In the genomic region with DNA sequence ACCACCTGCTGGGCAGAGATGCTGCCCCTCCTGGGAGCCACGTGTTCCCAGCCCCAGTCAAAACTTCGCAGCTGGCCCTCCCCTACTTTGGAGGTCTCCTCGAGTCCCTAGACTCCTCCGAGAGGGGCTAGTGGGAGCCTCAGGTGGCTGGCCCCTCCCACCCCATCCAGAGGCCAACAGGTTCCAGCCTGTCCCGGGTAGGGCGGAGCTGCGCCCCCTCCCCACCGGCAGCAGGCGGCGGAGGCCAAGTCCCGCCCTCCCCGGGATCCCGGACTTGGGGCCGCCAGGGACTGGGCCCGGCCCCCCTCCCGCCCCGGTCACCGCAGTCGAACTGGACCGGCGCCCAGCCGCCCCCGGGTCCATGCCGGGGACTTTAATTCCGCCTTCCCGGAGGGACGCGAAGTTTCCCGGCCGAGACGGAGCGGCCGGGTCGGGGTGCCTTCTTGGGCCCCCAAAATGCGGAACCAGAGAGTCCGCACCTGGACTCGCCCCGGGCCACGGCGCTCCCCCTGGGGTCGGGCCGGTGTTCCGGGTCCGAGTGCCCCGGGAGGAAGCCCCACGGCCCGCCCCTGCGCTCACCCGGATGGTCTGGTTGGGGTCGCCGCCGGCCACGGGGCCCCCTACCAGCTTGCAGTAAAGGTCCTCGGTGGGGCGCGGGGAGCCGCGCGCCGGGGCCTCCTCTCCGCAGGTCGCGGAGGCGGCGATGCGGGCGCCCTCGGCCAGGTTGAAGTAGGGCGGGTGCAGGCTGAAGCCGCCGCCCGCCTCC, we compare ENCODE assay signal across 1 cellular context.
TF ChIP-seq lines count a peak whose summit lies in the region.

No MANE protein-coding gene starts in this region.

TF ChIP-seq in HepG2, 621 proteins besides CTCF, POLR2A, EP300 and RAD21 (continued from another document and continues in another):
- TF ChIP-seq, protein P1, sequence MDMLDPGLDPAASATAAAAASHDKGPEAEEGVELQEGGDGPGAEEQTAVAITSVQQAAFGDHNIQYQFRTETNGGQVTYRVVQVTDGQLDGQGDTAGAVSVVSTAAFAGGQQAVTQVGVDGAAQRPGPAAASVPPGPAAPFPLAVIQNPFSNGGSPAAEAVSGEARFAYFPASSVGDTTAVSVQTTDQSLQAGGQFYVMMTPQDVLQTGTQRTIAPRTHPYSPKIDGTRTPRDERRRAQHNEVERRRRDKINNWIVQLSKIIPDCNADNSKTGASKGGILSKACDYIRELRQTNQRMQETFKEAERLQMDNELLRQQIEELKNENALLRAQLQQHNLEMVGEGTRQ (IDR thresholded peaks at IDR 0.05; ENCODE audit: low read depth, low read length) = no peak
- TF ChIP-seq, protein P1 (CRISPR knock-in tag; IDR thresholded peaks at IDR 0.05; ENCODE audit: borderline replicate concordance) = no peak
- TF ChIP-seq ZBTB21 (CRISPR knock-in tag; IDR thresholded peaks at IDR 0.05) = no peak
- no peak for TF ChIP-seq PREB (CRISPR knock-in tag; IDR thresholded peaks at IDR 0.05)
- 0 out of 2 replicates have a peak, but pooled peaks have one; percentile 49 for TF ChIP-seq SALL1 (CRISPR knock-in tag; IDR thresholded peaks at IDR 0.05)
- no peak for TF ChIP-seq IRF9 (CRISPR knock-in tag; IDR thresholded peaks at IDR 0.05; ENCODE audit: borderline replicate concordance)
- 0 out of 2 replicates have a peak, but pooled peaks have one; percentile 43 for TF ChIP-seq ZNF20 (CRISPR knock-in tag; IDR thresholded peaks at IDR 0.05)
- TF ChIP-seq ZNF768 (CRISPR knock-in tag; IDR thresholded peaks at IDR 0.05) = no peak
- no peak for TF ChIP-seq MEF2D (CRISPR knock-in tag; IDR thresholded peaks at IDR 0.05)
- TF ChIP-seq UBTF (CRISPR knock-in tag; IDR thresholded peaks at IDR 0.05) = peak; percentile 43; the same call in 1 of the 2 replicates
- peak; percentile 23; the same call in 1 of the 2 replicates for TF ChIP-seq BRD4 (CRISPR knock-in tag; IDR thresholded peaks at IDR 0.05)
- TF ChIP-seq, protein P2, sequence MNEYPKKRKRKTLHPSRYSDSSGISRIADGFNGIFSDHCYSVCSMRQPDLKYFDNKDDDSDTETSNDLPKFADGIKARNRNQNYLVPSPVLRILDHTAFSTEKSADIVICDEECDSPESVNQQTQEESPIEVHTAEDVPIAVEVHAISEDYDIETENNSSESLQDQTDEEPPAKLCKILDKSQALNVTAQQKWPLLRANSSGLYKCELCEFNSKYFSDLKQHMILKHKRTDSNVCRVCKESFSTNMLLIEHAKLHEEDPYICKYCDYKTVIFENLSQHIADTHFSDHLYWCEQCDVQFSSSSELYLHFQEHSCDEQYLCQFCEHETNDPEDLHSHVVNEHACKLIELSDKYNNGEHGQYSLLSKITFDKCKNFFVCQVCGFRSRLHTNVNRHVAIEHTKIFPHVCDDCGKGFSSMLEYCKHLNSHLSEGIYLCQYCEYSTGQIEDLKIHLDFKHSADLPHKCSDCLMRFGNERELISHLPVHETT (CRISPR knock-in tag; conservative IDR thresholded peaks at IDR 0.05) = peak; percentile 98
- TF ChIP-seq ZNF12 (CRISPR knock-in tag; IDR thresholded peaks at IDR 0.05) = no peak
- peak; percentile 70 for TF ChIP-seq TFDP2 (CRISPR knock-in tag; IDR thresholded peaks at IDR 0.05)
- peak; percentile 61 for TF ChIP-seq POGZ (CRISPR knock-in tag; IDR thresholded peaks at IDR 0.05)
- TF ChIP-seq KDM5B (CRISPR knock-in tag; IDR thresholded peaks at IDR 0.05; ENCODE audit: borderline replicate concordance) = peak; percentile 78
- TF ChIP-seq ZNF281 (CRISPR knock-in tag; IDR thresholded peaks at IDR 0.05; ENCODE audit: borderline replicate concordance) = peak; percentile 34; the same call in 1 of the 2 replicates
- no peak for TF ChIP-seq ZNF484 (CRISPR knock-in tag; IDR thresholded peaks at IDR 0.05; ENCODE audit: borderline replicate concordance, low read depth)
- TF ChIP-seq ASH2L (IDR thresholded peaks at IDR 0.05; ENCODE audit: insufficient read length, low read depth, low read length) = peak; percentile 20
- TF ChIP-seq ZNF160 (CRISPR knock-in tag; IDR thresholded peaks at IDR 0.05) = peak; percentile 72; the same call in 1 of the 2 replicates
- peak; percentile 48; the same call in 1 of the 2 replicates for TF ChIP-seq HIC2 (CRISPR knock-in tag; IDR thresholded peaks at IDR 0.05; ENCODE audit: low read depth)
- TF ChIP-seq GLI4 (CRISPR knock-in tag; IDR thresholded peaks at IDR 0.05; ENCODE audit: borderline replicate concordance) = no peak; the same call in 1 of the 2 replicates
- peak; percentile 79 for TF ChIP-seq PTBP1 (IDR thresholded peaks at IDR 0.05; ENCODE audit: low read depth, low read length, poor library complexity, severe bottlenecking)
- TF ChIP-seq HOXA5 (CRISPR knock-in tag; IDR thresholded peaks at IDR 0.05) = peak; percentile 78; the same call in 1 of the 2 replicates
- peak; percentile 41; the same call in 1 of the 2 replicates for TF ChIP-seq ISL2 (CRISPR knock-in tag; IDR thresholded peaks at IDR 0.05)
- TF ChIP-seq ZNF775 (CRISPR knock-in tag; IDR thresholded peaks at IDR 0.05; ENCODE audit: borderline replicate concordance) = peak; percentile 70; the same call in 1 of the 2 replicates
- TF ChIP-seq, protein P3, sequence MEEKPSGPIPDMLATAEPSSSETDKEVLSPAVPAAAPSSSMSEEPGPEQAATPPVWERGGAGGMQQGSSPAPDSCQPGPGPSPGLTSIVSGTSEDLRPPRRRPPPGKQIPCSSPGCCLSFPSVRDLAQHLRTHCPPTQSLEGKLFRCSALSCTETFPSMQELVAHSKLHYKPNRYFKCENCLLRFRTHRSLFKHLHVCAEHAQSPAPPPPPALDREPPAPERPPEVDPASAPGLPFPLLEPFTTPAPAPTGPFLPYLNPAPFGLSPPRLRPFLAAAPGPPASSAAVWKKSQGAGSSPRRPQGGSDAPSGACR (CRISPR knock-in tag; IDR thresholded peaks at IDR 0.05) = no peak; the same call in 1 of the 2 replicates
- TF ChIP-seq MXD3 (CRISPR knock-in tag; IDR thresholded peaks at IDR 0.05) = peak; percentile 43; the same call in 1 of the 2 replicates
- 0 out of 2 replicates have a peak, but pooled peaks have one; percentile 1 for TF ChIP-seq IRF2 (CRISPR knock-in tag; IDR thresholded peaks at IDR 0.05)
- TF ChIP-seq, protein P4, sequence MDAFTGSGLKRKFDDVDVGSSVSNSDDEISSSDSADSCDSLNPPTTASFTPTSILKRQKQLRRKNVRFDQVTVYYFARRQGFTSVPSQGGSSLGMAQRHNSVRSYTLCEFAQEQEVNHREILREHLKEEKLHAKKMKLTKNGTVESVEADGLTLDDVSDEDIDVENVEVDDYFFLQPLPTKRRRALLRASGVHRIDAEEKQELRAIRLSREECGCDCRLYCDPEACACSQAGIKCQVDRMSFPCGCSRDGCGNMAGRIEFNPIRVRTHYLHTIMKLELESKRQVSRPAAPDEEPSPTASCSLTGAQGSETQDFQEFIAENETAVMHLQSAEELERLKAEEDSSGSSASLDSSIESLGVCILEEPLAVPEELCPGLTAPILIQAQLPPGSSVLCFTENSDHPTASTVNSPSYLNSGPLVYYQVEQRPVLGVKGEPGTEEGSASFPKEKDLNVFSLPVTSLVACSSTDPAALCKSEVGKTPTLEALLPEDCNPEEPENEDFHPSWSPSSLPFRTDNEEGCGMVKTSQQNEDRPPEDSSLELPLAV (CRISPR knock-in tag; conservative IDR thresholded peaks at IDR 0.05; ENCODE audit: low read depth) = no peak
- TF ChIP-seq ZNF280B (CRISPR knock-in tag; IDR thresholded peaks at IDR 0.05; ENCODE audit: borderline replicate concordance) = peak; percentile 5; the same call in 1 of the 2 replicates
